4 cellular contexts compared by ENCODE assay signal in genomic region chr19:6451583-6452222, GRCh38. TPM values are rescaled to one million over a fixed set of nuclear protein-coding genes. Genes with fewer than 3 reads are reported as not detected.
"Had no signal": no experiment of that assay in that cellular context is flagged by ENCODE, and none has a peak within 500 bp of the region (broad histone marks: within the 10 kb centered on the region; RNA-seq: fewer than 3 reads in every experiment).

No MANE protein-coding gene starts in this region.

- DNase-seq: GDM1, GF-D8 had no signal

- ATAC-seq: GM12878 had no signal

- H3K4me3 ChIP-seq: GM12878 had no signal

RNA-seq across cellular contexts. Expression of gene CRB3, which starts 12.4 kb away (rescaled TPM):
- total RNA-seq: G401 had no signal

RNA-seq across cellular contexts. Expression of gene DENND1C, which starts 29.9 kb away (rescaled TPM):
- total RNA-seq: G401 had no signal
